11 cellular contexts compared by ENCODE assay signal in genomic region chr3:151770941-151771340, GRCh38. TPM values are rescaled to one million over a fixed set of nuclear protein-coding genes. Genes with fewer than 3 reads are reported as not detected.
DNase-seq lines count a peak whose midpoint lies in the region; ATAC-seq and TF ChIP-seq lines count a peak whose summit lies in the region.
"Had no signal": no experiment of that assay in that cellular context is flagged by ENCODE, and none has a peak within 500 bp of the region (broad histone marks: within the 10 kb centered on the region; RNA-seq: fewer than 3 reads in every experiment).

No MANE protein-coding gene starts in this region.

- H3K9me3 Mint-ChIP-seq in WTC11: no peaks in the 10 kb centered on the region

- no peaks in the 10 kb centered on the region for H3K36me3 ChIP-seq in hepatocyte (replicated peaks; ENCODE audit: insufficient read depth, low read depth)

- H3K79me2 ChIP-seq in hepatocyte: no peaks in the 10 kb centered on the region

- no peaks in the 10 kb centered on the region for H3K9me3 ChIP-seq in hepatocyte (ENCODE audit: low read depth)

- POLR2A ChIA-PET in WTC11 (lab: Charles Lee): no interaction called here

- H3K36me3 Mint-ChIP-seq in WTC11: no peaks in the 10 kb centered on the region

- no peaks in the 10 kb centered on the region for H3K4me1 Mint-ChIP-seq in WTC11

- H3K27me3 Mint-ChIP-seq in WTC11 (ENCODE audit: low read depth): no peaks in the 10 kb centered on the region

- H4K20me1 ChIP-seq in hepatocyte (ENCODE audit: insufficient read depth, poor library complexity, severe bottlenecking): no peaks in the 10 kb centered on the region

- no peak overlapping the region for H3K4me3 Mint-ChIP-seq in WTC11

- H3K27ac ChIP-seq in hepatocyte: peak overlapping the region; percentile 55

- peaks cover 16% of the 10 kb centered on the region for H3K4me1 ChIP-seq in hepatocyte (ENCODE audit: insufficient read depth)

- H3K27ac Mint-ChIP-seq in WTC11: no peak overlapping the region

- H2AFZ ChIP-seq in hepatocyte: peak overlapping the region; percentile 27

- in situ Hi-C loops in astrocyte of the cerebellum (cut with HindIII; ENCODE audit: low sequenced_read_pairs): no loop called here

- ATAC-seq in HG03045 (IDR thresholded peaks at IDR 0.05; ENCODE audit: unreplicated experiment) (no peak), WTC11 (no peak)

- DNase-seq in H4 (ENCODE audit: low spot score): peak; percentile 51
- DNase-seq in astrocyte of the cerebellum (ENCODE audit: low read depth): peak; percentile 9
- peak; percentile 41 for DNase-seq in hepatocyte (ENCODE audit: low spot score)
- DNase-seq in skeletal muscle cell (ENCODE audit: low read depth): peak; percentile 48
- DNase-seq in NCI-H187 treated with DMSO at 0.1 percent for 48 hours (lab: John Stamatoyannopoulos, UW): no peak
- no peak for DNase-seq in NCI-H1092 (lab: John Stamatoyannopoulos, UW)
- DNase-seq in WTC11 (ENCODE audit: low spot score): no peak
- DNase-seq: activated CD4-positive, alpha-beta T cell treated with anti-CD3 and anti-CD28 coated beads for 1 hour; DMS79 treated with DMSO at 0.1 percent for 48 hours had no signal

- no peaks in the 10 kb centered on the region for H3K9me2 ChIP-seq in hepatocyte (replicated peaks; ENCODE audit: insufficient read depth)

- H3K4me3 ChIP-seq in astrocyte of the cerebellum (ENCODE audit: low read depth, low read length) (no peak overlapping the region), hepatocyte (peak overlapping the region; percentile 4), skeletal muscle cell (ENCODE audit: low read depth, low read length) (no peak overlapping the region)

- CTCF ChIA-PET in WTC11 (lab: Charles Lee): no interaction called here

- H3K27me3 ChIP-seq in hepatocyte: no peaks in the 10 kb centered on the region

- WGBS in hepatocyte (ENCODE audit: low lambda C conversion rate, missing lambda C conversion rate): 31% methylated on average over 4 of the region's 4 CpGs

- TF ChIP-seq CTCF in astrocyte of the cerebellum (IDR thresholded peaks at IDR 0.05; ENCODE audit: low read depth, low read length, missing control alignments): no peak
- no peak for TF ChIP-seq CTCF in hepatocyte (IDR thresholded peaks at IDR 0.05; ENCODE audit: poor library complexity)
- no peak for TF ChIP-seq CTCF in WTC11 (IDR thresholded peaks at IDR 0.05)

- H3K4me2 ChIP-seq in hepatocyte: peak overlapping the region; percentile 56

TF ChIP-seq in WTC11, 78 proteins besides CTCF, POLR2A, EP300 and RAD21:
- no peak for TF ChIP-seq STAT6 (CRISPR knock-in tag; conservative IDR thresholded peaks at IDR 0.05; ENCODE audit: low read depth)
- no peak for TF ChIP-seq IRF2 (CRISPR knock-in tag; IDR thresholded peaks at IDR 0.05; ENCODE audit: borderline replicate concordance, low read depth)
- TF ChIP-seq NR3C1 (CRISPR knock-in tag; conservative IDR thresholded peaks at IDR 0.05; ENCODE audit: low read depth): no peak
- no peak for TF ChIP-seq USF2 (CRISPR knock-in tag; IDR thresholded peaks at IDR 0.05)
- TF ChIP-seq AFF4 (CRISPR knock-in tag; IDR thresholded peaks at IDR 0.05; ENCODE audit: borderline replicate concordance): no peak
- no peak for TF ChIP-seq FOXK1 (CRISPR knock-in tag; IDR thresholded peaks at IDR 0.05)
- no peak for TF ChIP-seq TEAD1 (CRISPR knock-in tag; IDR thresholded peaks at IDR 0.05)
- TF ChIP-seq ZNF671 (CRISPR knock-in tag; IDR thresholded peaks at IDR 0.05): no peak
- no peak for TF ChIP-seq HMGXB4 (CRISPR knock-in tag; IDR thresholded peaks at IDR 0.05)
- no peak for TF ChIP-seq PRRX2 (CRISPR knock-in tag; IDR thresholded peaks at IDR 0.05)
- no peak for TF ChIP-seq ESRRA (CRISPR knock-in tag; IDR thresholded peaks at IDR 0.05; ENCODE audit: borderline replicate concordance)
- no peak for TF ChIP-seq TP53 (CRISPR knock-in tag; IDR thresholded peaks at IDR 0.05)
- no peak for TF ChIP-seq USF1 (CRISPR knock-in tag; IDR thresholded peaks at IDR 0.05)
- TF ChIP-seq GABPB1 (CRISPR knock-in tag; IDR thresholded peaks at IDR 0.05): no peak
- no peak for TF ChIP-seq ELF4 (CRISPR knock-in tag; IDR thresholded peaks at IDR 0.05; ENCODE audit: low read depth)
- no peak for TF ChIP-seq ZNF219 (CRISPR knock-in tag; IDR thresholded peaks at IDR 0.05; ENCODE audit: borderline replicate concordance)
- TF ChIP-seq NFYB (CRISPR knock-in tag; conservative IDR thresholded peaks at IDR 0.05; ENCODE audit: low read depth): no peak

RNA-seq across cellular contexts. Expression of gene AADACL2, which starts 37.2 kb away (rescaled TPM):
- total RNA-seq in H4 (2014; rRNA removed; shearing (Covaris generic)): not detected in 2 replicates
- total RNA-seq in hepatocyte: 0.10 and 0.24 TPM in 2 replicates
- not detected in 2 replicates for polyA plus RNA-seq in hepatocyte
- not detected in 3 replicates for total RNA-seq in WTC11 (2021)
- total RNA-seq: chondrocyte had no signal

RNA-seq across cellular contexts. Expression of gene AADAC, which starts 43.0 kb away (rescaled TPM):
- 0.08 TPM in 1 of 2 replicates, not detected in the other for total RNA-seq in H4 (2014; rRNA removed; shearing (Covaris generic))
- total RNA-seq in hepatocyte (88.5 and 94.0 TPM in 2 replicates), WTC11 (2021) (0.11 to 0.32 TPM in 2 of 3 replicates, not detected in the other)
- 30.5 and 47.8 TPM in 2 replicates for polyA plus RNA-seq in hepatocyte
- total RNA-seq: chondrocyte had no signal

Comparison
In these comparisons a context has a peak if more than half of its experiments do, and no peak if none do; other contexts are left out.
1. DNase-seq: peak in H4 (single experiment), astrocyte of the cerebellum (single experiment), hepatocyte (single experiment) and skeletal muscle cell (single experiment); none in NCI-H187 treated with DMSO at 0.1 percent for 48 hours (single experiment), NCI-H1092 (single experiment) and WTC11 (single experiment).
2. RNA of gene AADAC, which starts 43.0 kb away (total RNA-seq): 88.5 to 94.0 TPM in hepatocyte; 0.11 to 0.32 TPM in WTC11 and 0.08 TPM in H4; every median in the first group is over 10 times any median in the second.